In the genomic region with DNA sequence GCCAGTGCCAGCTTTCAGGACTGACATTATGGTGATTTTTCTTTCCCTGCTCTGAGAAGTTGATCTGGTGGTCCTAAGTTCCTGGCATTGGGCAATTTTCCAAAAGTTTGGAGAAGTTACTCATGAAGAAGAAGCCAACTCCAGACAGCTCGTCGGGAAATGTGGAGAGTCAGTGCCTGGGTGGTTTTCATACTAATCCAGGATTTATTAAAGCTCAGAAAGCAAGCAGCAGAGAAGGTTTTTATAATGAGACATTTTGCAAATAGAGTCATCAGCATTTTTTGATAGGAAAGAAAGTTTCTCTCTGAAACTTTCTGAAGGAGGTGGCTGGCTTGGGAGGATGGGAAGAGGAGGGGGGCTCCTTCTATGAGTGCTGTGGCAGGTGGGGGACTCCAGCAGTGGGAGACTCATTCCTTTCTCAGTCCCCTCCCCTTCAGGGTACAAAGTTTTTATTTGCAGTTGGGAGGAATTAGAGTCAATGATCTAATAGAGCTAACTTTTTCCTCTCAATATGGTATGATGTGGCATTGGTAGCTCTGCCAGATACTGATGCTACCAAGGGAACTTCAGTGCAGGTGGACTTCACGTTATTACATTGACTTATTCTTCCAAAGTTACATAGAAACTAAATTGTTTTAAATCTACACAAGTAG, we compare ENCODE assay signal across 19 cellular contexts. TPM values are rescaled to one million over a fixed set of nuclear protein-coding genes. Genes with fewer than 3 reads are reported as not detected.
DNase-seq lines count a peak whose midpoint lies in the region; ATAC-seq and TF ChIP-seq lines count a peak whose summit lies in the region.
"Had no signal": no experiment of that assay in that cellular context is flagged by ENCODE, and none has a peak within 500 bp of the region (broad histone marks: within the 10 kb centered on the region; RNA-seq: fewer than 3 reads in every experiment).

No MANE protein-coding gene starts in this region.

- H3K36me3 Mint-ChIP-seq in Caco-2 (ENCODE audit: insufficient read depth, unreplicated experiment) (no peaks in the 10 kb centered on the region), GM23338 (ENCODE audit: low read depth) (no peaks in the 10 kb centered on the region), mesothelial cell of epicardium (no peaks in the 10 kb centered on the region)
- H3K36me3 Mint-ChIP-seq in activated T-helper 17 cell treated with anti-CD3 and anti-CD28 coated beads, Interleukin-2, amount 50 U/mL, for 72 hours (ENCODE audit: low read depth), result no peaks in the 10 kb centered on the region
- H3K36me3 Mint-ChIP-seq: activated naive CD8-positive, alpha-beta T cell had no signal

- H3K79me2 ChIP-seq in GM23338 (replicated peaks; ENCODE audit: insufficient read depth), result no peaks in the 10 kb centered on the region

- H3K4me2 ChIP-seq in GM23338, result no peak overlapping the region

- peak overlapping the region; percentile 36 for H3K27ac Mint-ChIP-seq in Caco-2 (ENCODE audit: unreplicated experiment)
- no peak overlapping the region for H3K27ac Mint-ChIP-seq in GM23338
- H3K27ac Mint-ChIP-seq in activated T-helper 17 cell treated with anti-CD3 and anti-CD28 coated beads, Interleukin-2, amount 50 U/mL, for 72 hours, result peak overlapping the region; percentile 80
- peak overlapping the region; percentile 81 for H3K27ac Mint-ChIP-seq in mesothelial cell of epicardium
- H3K27ac Mint-ChIP-seq: activated B cell treated with CpG ODN at 0.5 μM for 24 hours; activated naive CD8-positive, alpha-beta T cell had no signal

- DNase-seq in Caco-2 (no peak), GM23338 (ENCODE audit: low spot score) (no peak), mesothelial cell of epicardium (ENCODE audit: low spot score in 2 of 2, unreplicated experiment in 2 of 2) (no peak), inferior parietal cortex (ENCODE audit: extremely low spot score) (no peak), AG08396 (ENCODE audit: low spot score) (no peak)
- DNase-seq: activated B cell treated with CpG ODN at 0.5 μM for 24 hours; activated CD8-positive, alpha-beta memory T cell treated with anti-CD3 and anti-CD28 coated beads, Interleukin-2, amount 50 U/mL, for 4 hours; cortex of kidney; head of caudate nucleus; lower lobe of right lung; NCI-H146; NCI-H2171; posterior cingulate gyrus; stimulated activated CD4-positive, alpha-beta T cell treated with anti-CD3 and anti-CD28 coated beads, Interleukin-2, amount 100 ng/mL, for 48 hours; upper lobe of right lung had no signal

- no peaks in the 10 kb centered on the region for H3F3A ChIP-seq in GM23338 (replicated peaks; ENCODE audit: low read depth)

- H4K20me1 ChIP-seq in GM23338 (replicated peaks; ENCODE audit: insufficient read depth), result no peaks in the 10 kb centered on the region

- H3K9me3 ChIP-seq in Caco-2, result no peaks in the 10 kb centered on the region
- H3K9me3 ChIP-seq: lower lobe of right lung, SJSA1, upper lobe of right lung had no signal

- H3K9me2 ChIP-seq in GM23338 (ENCODE audit: insufficient read depth), result no peaks in the 10 kb centered on the region; the same call in 1 of the 2 replicates

- no peak overlapping the region for H3K4me3 Mint-ChIP-seq in Caco-2 (ENCODE audit: unreplicated experiment)
- H3K4me3 Mint-ChIP-seq in GM23338, result no peak overlapping the region
- peak overlapping the region; percentile 53 for H3K4me3 Mint-ChIP-seq in activated T-helper 17 cell treated with anti-CD3 and anti-CD28 coated beads, Interleukin-2, amount 50 U/mL, for 72 hours
- H3K4me3 Mint-ChIP-seq in mesothelial cell of epicardium, result no peak overlapping the region
- H3K4me3 Mint-ChIP-seq: activated B cell treated with CpG ODN at 0.5 μM for 24 hours; activated naive CD8-positive, alpha-beta T cell had no signal

- CTCF ChIA-PET in Caco-2 (lab: Charles Lee), result no interaction called here

- POLR2A ChIA-PET in Caco-2 (lab: Charles Lee), result no interaction called here

- TF ChIP-seq CTCF in Caco-2 (IDR thresholded peaks at IDR 0.05; ENCODE audit: insufficient read depth in 1 of 2, low read depth in 1 of 2, low read length in 1 of 2, severe bottlenecking in 1 of 2, unreplicated experiment in 1 of 2) (no peak), GM23338 (conservative IDR thresholded peaks at IDR 0.05; ENCODE audit: low read depth in 2 of 2) (no peak), mesothelial cell of epicardium (IDR thresholded peaks at IDR 0.05; ENCODE audit: unreplicated experiment) (no peak)

- BruUV-seq in Caco-2 (replicated peaks; lab: Mats Ljungman, UMichigan), result no TSS peak

- ATAC-seq in GM23338 (no peak), GM18519 (IDR thresholded peaks at IDR 0.05; ENCODE audit: low FRiP score, unreplicated experiment) (no peak)
- ATAC-seq in activated T-helper 17 cell treated with anti-CD3 and anti-CD28 coated beads, Interleukin-2, amount 50 U/mL, for 72 hours (replicated peaks), result no peak
- ATAC-seq: lower lobe of right lung, upper lobe of right lung had no signal

- H3K27me3 ChIP-seq in Caco-2 (replicated peaks; ENCODE audit: control insufficient read depth, insufficient read depth, low read length) (no peaks in the 10 kb centered on the region), GM23338 (ENCODE audit: insufficient read depth) (no peaks in the 10 kb centered on the region)
- H3K27me3 ChIP-seq: SJSA1, upper lobe of right lung had no signal

- peak overlapping the region; percentile 53; the same call in 1 of the 2 replicates for H2AFZ ChIP-seq in GM23338

- H3K27ac ChIP-seq in GM23338 (ENCODE audit: low read depth), result no peak overlapping the region
- H3K27ac ChIP-seq: lower lobe of right lung, SJSA1, upper lobe of right lung had no signal

- H3K27me3 Mint-ChIP-seq in Caco-2 (ENCODE audit: insufficient read depth, unreplicated experiment) (no peaks in the 10 kb centered on the region), GM23338 (ENCODE audit: insufficient read depth, low read depth, poor library complexity) (peaks cover 2% of the 10 kb centered on the region), mesothelial cell of epicardium (ENCODE audit: low read depth) (no peaks in the 10 kb centered on the region)
- no peaks in the 10 kb centered on the region for H3K27me3 Mint-ChIP-seq in activated T-helper 17 cell treated with anti-CD3 and anti-CD28 coated beads, Interleukin-2, amount 50 U/mL, for 72 hours
- H3K27me3 Mint-ChIP-seq: activated naive CD8-positive, alpha-beta T cell had no signal

- H3K9me3 Mint-ChIP-seq in Caco-2 (ENCODE audit: unreplicated experiment) (no peaks in the 10 kb centered on the region), GM23338 (no peaks in the 10 kb centered on the region), mesothelial cell of epicardium (no peaks in the 10 kb centered on the region)
- H3K9me3 Mint-ChIP-seq in activated T-helper 17 cell treated with anti-CD3 and anti-CD28 coated beads, Interleukin-2, amount 50 U/mL, for 72 hours, result peaks cover 5% of the 10 kb centered on the region
- H3K9me3 Mint-ChIP-seq: activated B cell treated with CpG ODN at 0.5 μM for 24 hours had no signal

- H3K4me1 ChIP-seq in Caco-2, result peaks cover 14% of the 10 kb centered on the region
- peaks cover 28% of the 10 kb centered on the region for H3K4me1 ChIP-seq in GM23338 (ENCODE audit: insufficient read depth)

- H3K4me3 ChIP-seq in Caco-2 (ENCODE audit: low read depth, low read length) (no peak overlapping the region), GM23338 (no peak overlapping the region)
- H3K4me3 ChIP-seq: lower lobe of right lung, SJSA1, upper lobe of right lung had no signal

- H3K36me3 ChIP-seq in Caco-2 (ENCODE audit: control insufficient read depth, insufficient read depth, low read length) (no peaks in the 10 kb centered on the region), GM23338 (ENCODE audit: insufficient read depth) (no peaks in the 10 kb centered on the region)
- H3K36me3 ChIP-seq: lower lobe of right lung, SJSA1, upper lobe of right lung had no signal

- H3K4me1 Mint-ChIP-seq in Caco-2 (ENCODE audit: low read depth, unreplicated experiment) (peaks cover 26% of the 10 kb centered on the region), GM23338 (peaks cover 34% of the 10 kb centered on the region), mesothelial cell of epicardium (peaks cover 43% of the 10 kb centered on the region)
- peaks cover 58% of the 10 kb centered on the region for H3K4me1 Mint-ChIP-seq in activated T-helper 17 cell treated with anti-CD3 and anti-CD28 coated beads, Interleukin-2, amount 50 U/mL, for 72 hours

- intact Hi-C loops in Caco-2 (cut with micrococcal nuclease; ENCODE audit: unreplicated experiment), result no loop called here

TF ChIP-seq in GM23338, 12 proteins besides CTCF, POLR2A, EP300 and RAD21 (continues in another document):
- TF ChIP-seq ZNF331 (CRISPR knock-in tag; IDR thresholded peaks at IDR 0.05; ENCODE audit: low read depth) (no peak), EZH2 (IDR thresholded peaks at IDR 0.05; ENCODE audit: low read depth, unreplicated experiment) (no peak), NANOG (IDR thresholded peaks at IDR 0.05; ENCODE audit: borderline replicate concordance) (no peak), JUNB (IDR thresholded peaks at IDR 0.05; ENCODE audit: unreplicated experiment) (no peak)
- TF ChIP-seq, protein P1, sequence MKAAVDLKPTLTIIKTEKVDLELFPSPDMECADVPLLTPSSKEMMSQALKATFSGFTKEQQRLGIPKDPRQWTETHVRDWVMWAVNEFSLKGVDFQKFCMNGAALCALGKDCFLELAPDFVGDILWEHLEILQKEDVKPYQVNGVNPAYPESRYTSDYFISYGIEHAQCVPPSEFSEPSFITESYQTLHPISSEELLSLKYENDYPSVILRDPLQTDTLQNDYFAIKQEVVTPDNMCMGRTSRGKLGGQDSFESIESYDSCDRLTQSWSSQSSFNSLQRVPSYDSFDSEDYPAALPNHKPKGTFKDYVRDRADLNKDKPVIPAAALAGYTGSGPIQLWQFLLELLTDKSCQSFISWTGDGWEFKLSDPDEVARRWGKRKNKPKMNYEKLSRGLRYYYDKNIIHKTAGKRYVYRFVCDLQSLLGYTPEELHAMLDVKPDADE (IDR thresholded peaks at IDR 0.05), result no peak

RNA-seq across cellular contexts. Expression of a gene that starts 55.4 kb away (rescaled TPM):
- 8.0 and 9.7 TPM in 2 replicates for total RNA-seq in Caco-2 (2022)
- total RNA-seq in GM23338 (2014; rRNA removed; shearing (Covaris generic)), result 3.6 and 5.9 TPM in 2 replicates
- 1.2 and 1.8 TPM in 2 replicates for polyA plus RNA-seq in GM23338 (2016; fragmentation: Nextera tagmentation; extraction: Ambion mirVana)
- 100 to 1,000 TPM; 175 to 300 TPM for total RNA-seq in activated T-helper 17 cell treated with anti-CD3 and anti-CD28 coated beads, Interleukin-2, amount 50 U/mL, for 72 hours
- 15.4 to 16.9 TPM (median 15.8 TPM) in 3 replicates for total RNA-seq in mesothelial cell of epicardium
